In genomic region chr9:107933042-107933441, GRCh38 we compare ENCODE assay signal across 20 cellular contexts.
DNase-seq lines count a peak whose midpoint lies in the region; ATAC-seq, FAIRE-seq and TF ChIP-seq lines count a peak whose summit lies in the region.
"Had no signal": no experiment of that assay in that cellular context is flagged by ENCODE, and none has a peak within 500 bp of the region (broad histone marks: within the 10 kb centered on the region; RNA-seq: fewer than 3 reads in every experiment).

No MANE protein-coding gene starts in this region.

- POLR2A ChIA-PET in HEK293T (lab: Yijun Ruan, JAX): no interaction called here
- POLR2A ChIA-PET in CD8-positive, alpha-beta T cell (lab: Charles Lee): no interaction called here

- H4K20me1 ChIP-seq in astrocyte (ENCODE audit: insufficient read depth, low read length): no peaks in the 10 kb centered on the region

- no peaks in the 10 kb centered on the region for H3K79me2 ChIP-seq in astrocyte (ENCODE audit: insufficient read depth, low read length)

- intact Hi-C loops in CD8-positive, alpha-beta T cell (cut with DNase I, micrococcal nuclease): no loop called here

- H3K9me3 Mint-ChIP-seq in astrocyte (ENCODE audit: unreplicated experiment): peaks cover 1% of the 10 kb centered on the region
- peaks cover 5% of the 10 kb centered on the region for H3K9me3 Mint-ChIP-seq in CD8-positive, alpha-beta T cell
- H3K9me3 Mint-ChIP-seq: activated B cell treated with CpG ODN at 0.5 μM for 24 hours; dendritic cell treated with granulocyte-macrophage colony-stimulating factor and Interleukin-4, amounts not matched to agents 40 ng/mL and 50 ng/mL, for 4 days; T-helper 2 cell treated with Interferon-gamma antibody and Interleukin-4, amounts not matched to agents 5 μg/mL and 100 μg/mL, for 36 hours had no signal

- no peak for TF ChIP-seq POLR2A in H54 (IDR thresholded peaks at IDR 0.05; ENCODE audit: low read depth, low read length)

- H2AFZ ChIP-seq in astrocyte (ENCODE audit: low read depth, low read length): no peak overlapping the region

- no peaks in the 10 kb centered on the region for H3K36me3 ChIP-seq in astrocyte (ENCODE audit: insufficient read depth, low read length)
- no peaks in the 10 kb centered on the region for H3K36me3 ChIP-seq in CD8-positive, alpha-beta T cell (ENCODE audit: insufficient read depth, low read length)
- H3K36me3 ChIP-seq: breast epithelium, HAP-1, Peyer's patch, suprapubic skin, vagina had no signal

- FAIRE-seq in H54 (lab: Jason Lieb, UNC) (no peak), astrocyte (lab: Jason Lieb, UNC) (no peak)

- no peak overlapping the region for H3K9ac ChIP-seq in astrocyte (ENCODE audit: low read length)

- no peak overlapping the region for H3K4me3 Mint-ChIP-seq in astrocyte (ENCODE audit: unreplicated experiment)
- H3K4me3 Mint-ChIP-seq in CD8-positive, alpha-beta T cell: no peak overlapping the region
- H3K4me3 Mint-ChIP-seq: activated B cell treated with CpG ODN at 0.5 μM for 24 hours; activated naive CD8-positive, alpha-beta T cell treated with anti-CD3 and anti-CD28 coated beads for 36 hours; CD8-positive, alpha-beta memory T cell; dendritic cell treated with granulocyte-macrophage colony-stimulating factor and Interleukin-4, amounts not matched to agents 40 ng/mL and 50 ng/mL, for 4 days; T-helper 2 cell treated with Interferon-gamma antibody and Interleukin-4, amounts not matched to agents 5 μg/mL and 100 μg/mL, for 36 hours had no signal

- no peak overlapping the region for H3K27ac ChIP-seq in astrocyte (ENCODE audit: low read depth, low read length)
- H3K27ac ChIP-seq in CD8-positive, alpha-beta T cell (ENCODE audit: low read depth, low read length): no peak overlapping the region
- H3K27ac ChIP-seq: breast epithelium, Peyer's patch, suprapubic skin, vagina had no signal

- H3K27ac Mint-ChIP-seq in astrocyte (ENCODE audit: unreplicated experiment): no peak overlapping the region
- no peak overlapping the region for H3K27ac Mint-ChIP-seq in CD8-positive, alpha-beta T cell
- H3K27ac Mint-ChIP-seq: activated B cell treated with CpG ODN at 0.5 μM for 24 hours; activated naive CD8-positive, alpha-beta T cell treated with anti-CD3 and anti-CD28 coated beads for 36 hours; CD8-positive, alpha-beta memory T cell; dendritic cell treated with granulocyte-macrophage colony-stimulating factor and Interleukin-4, amounts not matched to agents 40 ng/mL and 50 ng/mL, for 4 days; T-helper 2 cell treated with Interferon-gamma antibody and Interleukin-4, amounts not matched to agents 5 μg/mL and 100 μg/mL, for 36 hours had no signal

- DNase-seq in AG10803 (ENCODE audit: low read depth): peak; percentile 55
- DNase-seq in H54 (ENCODE audit: insufficient read length, low spot score): peak; percentile 36
- no peak for DNase-seq in astrocyte (ENCODE audit: low read depth)
- DNase-seq in left kidney (ENCODE audit: low read depth, low spot score): peak; percentile 5
- DNase-seq in HK-2 (ENCODE audit: unreplicated experiment): no peak
- no peak for DNase-seq in NOMO-1 treated with DMSO at 0.1 percent for 48 hours (lab: John Stamatoyannopoulos, UW; ENCODE audit: unreplicated experiment)
- DNase-seq in HEK293T (ENCODE audit: extremely low spot score): no peak
- DNase-seq in CD8-positive, alpha-beta T cell: no peak
- DNase-seq: activated B cell treated with CpG ODN at 0.5 μM for 24 hours; activated naive CD8-positive, alpha-beta T cell treated with anti-CD3 and anti-CD28 coated beads for 36 hours; CD8-positive, alpha-beta memory T cell; NCI-H82; Peyer's patch; retina had no signal

- no peaks in the 10 kb centered on the region for H3K9me3 ChIP-seq in astrocyte (ENCODE audit: insufficient read depth, low read depth, low read length)
- H3K9me3 ChIP-seq in CD8-positive, alpha-beta T cell (ENCODE audit: low read length): no peaks in the 10 kb centered on the region
- H3K9me3 ChIP-seq: breast epithelium, HAP-1, Peyer's patch, suprapubic skin, vagina had no signal

- no peak overlapping the region for H3K4me3 ChIP-seq in AG10803 (ENCODE audit: low read length)
- H3K4me3 ChIP-seq in astrocyte (ENCODE audit: insufficient read depth, low read depth, low read length): no peak overlapping the region
- H3K4me3 ChIP-seq in CD8-positive, alpha-beta T cell (ENCODE audit: low read depth, low read length): no peak overlapping the region
- H3K4me3 ChIP-seq: breast epithelium, HAP-1, Peyer's patch, suprapubic skin, vagina had no signal

- no peaks in the 10 kb centered on the region for H3K27me3 ChIP-seq in astrocyte (ENCODE audit: insufficient read depth, low read length)
- H3K27me3 ChIP-seq in CD8-positive, alpha-beta T cell (ENCODE audit: insufficient read depth, low read length): no peaks in the 10 kb centered on the region
- H3K27me3 ChIP-seq: breast epithelium, Peyer's patch, suprapubic skin, vagina had no signal

- peaks cover 5% of the 10 kb centered on the region for H3K4me1 ChIP-seq in astrocyte (ENCODE audit: insufficient read depth, low read length)
- H3K4me1 ChIP-seq in CD8-positive, alpha-beta T cell (ENCODE audit: insufficient read depth, low read length): no peaks in the 10 kb centered on the region
- H3K4me1 ChIP-seq: breast epithelium, HAP-1 had no signal

- no peak for ATAC-seq in CD8-positive, alpha-beta T cell

- peaks cover 5% of the 10 kb centered on the region for H3K4me1 Mint-ChIP-seq in astrocyte (ENCODE audit: low read depth, unreplicated experiment)
- no peaks in the 10 kb centered on the region for H3K4me1 Mint-ChIP-seq in CD8-positive, alpha-beta T cell (ENCODE audit: low read depth)
- H3K4me1 Mint-ChIP-seq: activated B cell treated with CpG ODN at 0.5 μM for 24 hours; activated naive CD8-positive, alpha-beta T cell treated with anti-CD3 and anti-CD28 coated beads for 36 hours; CD8-positive, alpha-beta memory T cell had no signal

- TF ChIP-seq CTCF in AG10803 (conservative IDR thresholded peaks at IDR 0.05; ENCODE audit: low read length): no peak
- no peak for TF ChIP-seq CTCF in astrocyte (IDR thresholded peaks at IDR 0.05; ENCODE audit: insufficient read depth, low read depth, low read length)
- TF ChIP-seq CTCF in CD8-positive, alpha-beta T cell (IDR thresholded peaks at IDR 0.05): no peak

- peak overlapping the region; percentile 41 for H3K4me2 ChIP-seq in astrocyte (ENCODE audit: low read length)

- H3K27me3 Mint-ChIP-seq in astrocyte (ENCODE audit: low read depth, unreplicated experiment): peaks cover 9% of the 10 kb centered on the region
- H3K27me3 Mint-ChIP-seq in CD8-positive, alpha-beta T cell (ENCODE audit: low read depth): no peaks in the 10 kb centered on the region
- H3K27me3 Mint-ChIP-seq: activated naive CD8-positive, alpha-beta T cell treated with anti-CD3 and anti-CD28 coated beads for 36 hours; CD8-positive, alpha-beta memory T cell; dendritic cell treated with granulocyte-macrophage colony-stimulating factor and Interleukin-4, amounts not matched to agents 40 ng/mL and 50 ng/mL, for 4 days had no signal

- CTCF ChIA-PET in HEK293T (lab: Yijun Ruan, JAX): no interaction called here
- CTCF ChIA-PET in CD8-positive, alpha-beta T cell (lab: Charles Lee): no interaction called here

- peaks cover 2% of the 10 kb centered on the region for H3K36me3 Mint-ChIP-seq in astrocyte (ENCODE audit: low read depth, unreplicated experiment)
- H3K36me3 Mint-ChIP-seq in CD8-positive, alpha-beta T cell: no peaks in the 10 kb centered on the region
- H3K36me3 Mint-ChIP-seq: activated naive CD8-positive, alpha-beta T cell treated with anti-CD3 and anti-CD28 coated beads for 36 hours; CD8-positive, alpha-beta memory T cell had no signal

TF ChIP-seq in HEK293T, 16 proteins besides CTCF, POLR2A, EP300 and RAD21:
- TF ChIP-seq LEF1 (IDR thresholded peaks at IDR 0.05; ENCODE audit: borderline replicate concordance) (no peak), FOXK2 (IDR thresholded peaks at IDR 0.05) (no peak), ELF4 (IDR thresholded peaks at IDR 0.05) (no peak), NFRKB (IDR thresholded peaks at IDR 0.05) (no peak), ZNF384 (IDR thresholded peaks at IDR 0.05) (no peak), HDGF (IDR thresholded peaks at IDR 0.05; ENCODE audit: borderline replicate concordance) (no peak), SUZ12 (IDR thresholded peaks at IDR 0.05) (no peak), L3MBTL2 (conservative IDR thresholded peaks at IDR 0.05) (no peak), BHLHE40 (IDR thresholded peaks at IDR 0.05; ENCODE audit: borderline replicate concordance) (no peak)
- TF ChIP-seq, protein P1, sequence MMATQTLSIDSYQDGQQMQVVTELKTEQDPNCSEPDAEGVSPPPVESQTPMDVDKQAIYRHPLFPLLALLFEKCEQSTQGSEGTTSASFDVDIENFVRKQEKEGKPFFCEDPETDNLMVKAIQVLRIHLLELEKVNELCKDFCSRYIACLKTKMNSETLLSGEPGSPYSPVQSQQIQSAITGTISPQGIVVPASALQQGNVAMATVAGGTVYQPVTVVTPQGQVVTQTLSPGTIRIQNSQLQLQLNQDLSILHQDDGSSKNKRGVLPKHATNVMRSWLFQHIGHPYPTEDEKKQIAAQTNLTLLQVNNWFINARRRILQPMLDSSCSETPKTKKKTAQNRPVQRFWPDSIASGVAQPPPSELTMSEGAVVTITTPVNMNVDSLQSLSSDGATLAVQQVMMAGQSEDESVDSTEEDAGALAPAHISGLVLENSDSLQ (IDR thresholded peaks at IDR 0.05): no peak
TF ChIP-seq in HEK293T: peak in this region for 0.

Comparison
In these comparisons a context has a peak if more than half of its experiments do, and no peak if none do; other contexts are left out.
1. DNase-seq: peak in AG10803 (single experiment), H54 (single experiment) and left kidney (single experiment); none in astrocyte (single experiment), HK-2 (single experiment), NOMO-1 treated with DMSO at 0.1 percent for 48 hours (single experiment), HEK293T (single experiment) and CD8-positive, alpha-beta T cell (0 of 7).